18 cellular contexts compared by ENCODE assay signal in genomic region chr15:70783610-70784021, GRCh38. TPM values are rescaled to one million over a fixed set of nuclear protein-coding genes. Genes with fewer than 3 reads are reported as not detected.
DNase-seq lines count a peak whose midpoint lies in the region; ATAC-seq, FAIRE-seq and TF ChIP-seq lines count a peak whose summit lies in the region.
"Had no signal": no experiment of that assay in that cellular context is flagged by ENCODE, and none has a peak within 500 bp of the region (broad histone marks: within the 10 kb centered on the region; RNA-seq: fewer than 3 reads in every experiment).

No MANE protein-coding gene starts in this region.

- no peak for TF ChIP-seq POLR2A in breast epithelium (IDR thresholded peaks at IDR 0.05)

- H3K27me3 ChIP-seq in breast epithelium = no peaks in the 10 kb centered on the region
- H3K27me3 ChIP-seq: vagina had no signal

- no peaks in the 10 kb centered on the region for H3K36me3 ChIP-seq in breast epithelium
- H3K36me3 ChIP-seq: lower lobe of right lung, vagina had no signal

- peaks cover 26% of the 10 kb centered on the region for H3K4me1 Mint-ChIP-seq in MCF 10A (ENCODE audit: insufficient read depth, unreplicated experiment)

- no peaks in the 10 kb centered on the region for H3K4me1 ChIP-seq in breast epithelium
- H3K4me1 ChIP-seq: lower lobe of right lung, vagina had no signal

- no TSS peak for BruUV-seq in MCF 10A (replicated peaks; lab: Mats Ljungman, UMichigan)

- H3K9me3 Mint-ChIP-seq in MCF 10A (ENCODE audit: unreplicated experiment) = no peaks in the 10 kb centered on the region
- H3K9me3 Mint-ChIP-seq: T-cell had no signal

- no peak overlapping the region for H3K27ac Mint-ChIP-seq in MCF 10A (ENCODE audit: low read depth, unreplicated experiment)
- H3K27ac Mint-ChIP-seq: T-cell had no signal

- no peaks in the 10 kb centered on the region for H3K9me3 ChIP-seq in breast epithelium
- H3K9me3 ChIP-seq: lower lobe of right lung, vagina had no signal

- H3K36me3 Mint-ChIP-seq in MCF 10A (ENCODE audit: insufficient read depth, unreplicated experiment) = no peaks in the 10 kb centered on the region
- H3K36me3 Mint-ChIP-seq: T-cell had no signal

- POLR2A ChIA-PET in MCF 10A (lab: Yijun Ruan, JAX) = interaction anchor here (0.8 to 1.4 kb wide), 3 partner anchors 11 to 20 kb away, joined by 3 to 6 read pairs (median 3); partner anchors contain the start of gene UACA

- peak; percentile 97 for FAIRE-seq in urothelium cell line (lab: Jason Lieb, UNC)
- FAIRE-seq: GM12878, H1 had no signal

- intact Hi-C loops in MCF 10A (cut with micrococcal nuclease) = no loop called here
- intact Hi-C loops in breast epithelium (cut with DNase I; ENCODE audit: low total_unique reads) = no loop called here

- H3K27me3 Mint-ChIP-seq in MCF 10A (ENCODE audit: insufficient read depth, unreplicated experiment) = no peaks in the 10 kb centered on the region

- no peak for ATAC-seq in HG02973 (IDR thresholded peaks at IDR 0.05; ENCODE audit: unreplicated experiment)
- ATAC-seq: GM12878, lower lobe of right lung, T-cell had no signal

- CTCF ChIA-PET in MCF 10A (lab: Yijun Ruan, JAX) = interaction anchor here (0.5 to 1.0 kb wide), 2 partner anchors 41 to 108 kb away, joined by 3 read pairs; no protein-coding TSS in a partner anchor

- H3K4me3 ChIP-seq in breast epithelium = no peak overlapping the region
- H3K4me3 ChIP-seq: GM12878, lower lobe of right lung, vagina had no signal

- no peak overlapping the region for H3K4me3 Mint-ChIP-seq in MCF 10A (ENCODE audit: unreplicated experiment)
- H3K4me3 Mint-ChIP-seq: T-cell had no signal

- no peak overlapping the region for H3K27ac ChIP-seq in breast epithelium
- H3K27ac ChIP-seq: lower lobe of right lung, vagina had no signal

- peak; percentile 75 for DNase-seq in MCF 10A (ENCODE audit: unreplicated experiment)
- no peak for DNase-seq in breast epithelium (ENCODE audit: low spot score in 2 of 2)
- peak; percentile 63 for DNase-seq in amniotic stem cell (lab: John Stamatoyannopoulos, UW)
- peak; percentile 82 for DNase-seq in glomerular visceral epithelial cell (ENCODE audit: extremely low spot score)
- no peak for DNase-seq in urothelium cell line (ENCODE audit: low spot score)
- DNase-seq in DMS153 (lab: John Stamatoyannopoulos, UW) = no peak
- no peak for DNase-seq in anterior cingulate cortex (lab: John Stamatoyannopoulos, UW)
- DNase-seq: head of caudate nucleus; lower lobe of right lung; NCI-H1436; NCI-H748 treated with DMSO at 0.1 percent for 48 hours; occipital lobe; stimulated activated CD8-positive, alpha-beta memory T cell treated with anti-CD3 and anti-CD28 coated beads, Interleukin-4, amount 100 ng/mL, for 48 hours; T-cell had no signal

- TF ChIP-seq CTCF in MCF 10A (IDR thresholded peaks at IDR 0.05; ENCODE audit: unreplicated experiment) (no peak), breast epithelium (IDR thresholded peaks at IDR 0.05) (no peak)

RNA-seq across cellular contexts. Expression of gene UACA, which starts 20.3 kb away (rescaled TPM):
- 32.6 and 37.0 TPM in 2 replicates for total RNA-seq in MCF 10A (2022)
- 100 to 1,000 TPM in 1 of 3 donors, 10 to 100 TPM in 2; 68.5 to 144 (median 71.7) TPM for total RNA-seq in breast epithelium

Comparison
In these comparisons a context has a peak if more than half of its experiments do, and no peak if none do; other contexts are left out.
1. DNase-seq: peak in MCF 10A (single experiment), amniotic stem cell (single experiment) and glomerular visceral epithelial cell (single experiment); none in breast epithelium (0 of 2), urothelium cell line (single experiment), DMS153 (single experiment) and anterior cingulate cortex (0 of 58).